18 cellular contexts compared by ENCODE assay signal in genomic region chr13:58884353-58884752, GRCh38.
A peak's percentile ranks its signal among the peaks of the same experiment; 100 is the strongest.
DNase-seq lines count a peak whose midpoint lies in the region; ATAC-seq, FAIRE-seq and TF ChIP-seq lines count a peak whose summit lies in the region.
"Had no signal": no experiment of that assay in that cellular context is flagged by ENCODE, and none has a peak within 500 bp of the region (broad histone marks: within the 10 kb centered on the region; RNA-seq: fewer than 3 reads in every experiment).

No MANE protein-coding gene starts in this region.

- no peak overlapping the region for H3K23ac ChIP-seq in mesenchymal stem cell (ENCODE audit: low read length in 2 of 2)

- H3K36me3 ChIP-seq in mesenchymal stem cell (ENCODE audit: control insufficient read depth in 1 of 2, insufficient read depth in 2 of 2, low read depth in 1 of 2, low read length in 2 of 2), result no peaks in the 10 kb centered on the region
- H3K36me3 ChIP-seq: BLaER1 had no signal

- no peak overlapping the region for H2BK15ac ChIP-seq in mesenchymal stem cell (ENCODE audit: low read depth, poor library complexity, severe bottlenecking)

- ATAC-seq in WTC11 (peak; percentile 78), GM19463 (IDR thresholded peaks at IDR 0.05; ENCODE audit: unreplicated experiment) (no peak), HG02840 (IDR thresholded peaks at IDR 0.05; ENCODE audit: low FRiP score, unreplicated experiment) (no peak)

- H3K4me2 ChIP-seq in mesenchymal stem cell (ENCODE audit: low read length, poor library complexity, severe bottlenecking), result peak overlapping the region; percentile 22
- H3K4me2 ChIP-seq: BLaER1 had no signal

- H3K4me3 Mint-ChIP-seq in WTC11, result no peak overlapping the region
- H3K4me3 Mint-ChIP-seq: CD8-positive, alpha-beta memory T cell had no signal

- DNase-seq in NCI-H82 (lab: John Stamatoyannopoulos, UW), result peak; percentile 60
- DNase-seq in NCI-H82 treated with DMSO at 0.1 percent for 48 hours (lab: John Stamatoyannopoulos, UW; ENCODE audit: unreplicated experiment), result no peak
- no peak for DNase-seq in WTC11 (ENCODE audit: low spot score)
- no peak for DNase-seq in mesenchymal stem cell
- no peak for DNase-seq in GM12892 (ENCODE audit: insufficient read length)
- DNase-seq in islet precursor cell, result no peak
- DNase-seq: 8988T; AML-193; Caco-2; CD8-positive, alpha-beta memory T cell; DND-41; GF-D8; GM23248; H7 had no signal

- no peak overlapping the region for H2BK12ac ChIP-seq in mesenchymal stem cell (ENCODE audit: low read length in 2 of 2)

- no peak overlapping the region for H4K8ac ChIP-seq in mesenchymal stem cell (ENCODE audit: low read length)

- H3K27ac ChIP-seq in mesenchymal stem cell (ENCODE audit: low read length, poor library complexity, severe bottlenecking), result no peak overlapping the region
- H3K27ac ChIP-seq: BLaER1, GM23248 had no signal

- no peaks in the 10 kb centered on the region; the same call in 1 of the 2 replicates for H3K27me3 Mint-ChIP-seq in WTC11 (ENCODE audit: low read depth)
- H3K27me3 Mint-ChIP-seq: CD8-positive, alpha-beta memory T cell had no signal

- H3K4me1 Mint-ChIP-seq in WTC11, result peaks cover 19% of the 10 kb centered on the region
- H3K4me1 Mint-ChIP-seq: CD8-positive, alpha-beta memory T cell had no signal

- FAIRE-seq in GM12892 (lab: Jason Lieb, UNC), result no peak
- FAIRE-seq: HTR-8/SVneo had no signal

- no peak overlapping the region for H4K91ac ChIP-seq in mesenchymal stem cell (ENCODE audit: low read length)

- TF ChIP-seq POLR2A in GM12892 (IDR thresholded peaks at IDR 0.05; ENCODE audit: low read depth, low read length), result no peak

- no peak overlapping the region for H2AFZ ChIP-seq in mesenchymal stem cell (ENCODE audit: low read depth, low read length)
- H2AFZ ChIP-seq: GM23248 had no signal

- POLR2A ChIA-PET in WTC11 (lab: Charles Lee), result no interaction called here

- no peak overlapping the region for H2AK5ac ChIP-seq in mesenchymal stem cell (ENCODE audit: low read length, severe bottlenecking)

- CTCF ChIA-PET in WTC11 (lab: Charles Lee), result interaction anchor here (1.6 kb wide), 1 partner anchor 41 kb away, joined by 3 read pairs; no protein-coding TSS in a partner anchor

- H3K9me3 ChIP-seq in mesenchymal stem cell (ENCODE audit: control insufficient read depth, low read length), result no peaks in the 10 kb centered on the region
- H3K9me3 ChIP-seq: BLaER1, Caco-2 had no signal

- H3K36me3 Mint-ChIP-seq in WTC11, result no peaks in the 10 kb centered on the region
- H3K36me3 Mint-ChIP-seq: CD8-positive, alpha-beta memory T cell had no signal

- no peaks in the 10 kb centered on the region for H3K9me3 Mint-ChIP-seq in WTC11

- H3K14ac ChIP-seq in mesenchymal stem cell (ENCODE audit: low read length in 2 of 2), result no peak overlapping the region

- H3K79me1 ChIP-seq in mesenchymal stem cell (replicated peaks; ENCODE audit: low read length, poor library complexity, severe bottlenecking), result no peaks in the 10 kb centered on the region

- no peak overlapping the region for H3K4me3 ChIP-seq in mesenchymal stem cell (ENCODE audit: insufficient read depth in 1 of 2, low read depth in 1 of 2, low read length in 2 of 2)
- H3K4me3 ChIP-seq: BLaER1, GM23248 had no signal

- H3K9ac ChIP-seq in mesenchymal stem cell (ENCODE audit: low read length), result no peak overlapping the region
- H3K9ac ChIP-seq: BLaER1, GM23248 had no signal

- H2BK5ac ChIP-seq in mesenchymal stem cell (ENCODE audit: low read depth, low read length, poor library complexity, severe bottlenecking), result no peak overlapping the region

- H3K4ac ChIP-seq in mesenchymal stem cell (ENCODE audit: low read depth in 1 of 2, low read length in 2 of 2), result no peak overlapping the region

- H3K18ac ChIP-seq in mesenchymal stem cell (ENCODE audit: low read depth in 1 of 2, low read length in 2 of 2), result no peak overlapping the region

- no peaks in the 10 kb centered on the region for H3K4me1 ChIP-seq in mesenchymal stem cell (ENCODE audit: control insufficient read depth, insufficient read depth, low read depth, low read length)
- H3K4me1 ChIP-seq: BLaER1, Caco-2 had no signal

- H3K27me3 ChIP-seq in mesenchymal stem cell (ENCODE audit: control insufficient read depth in 1 of 2, insufficient read depth in 1 of 2, low read length in 2 of 2), result no peaks in the 10 kb centered on the region
- H3K27me3 ChIP-seq: BLaER1 had no signal

- 60% methylated on average over 2 of the region's 2 CpGs for WGBS in mesenchymal stem cell

- H3K27ac Mint-ChIP-seq in WTC11, result 0 out of 2 replicates have a peak overlapping the region, but pooled peaks have one; percentile 34
- H3K27ac Mint-ChIP-seq: CD8-positive, alpha-beta memory T cell had no signal

- no peak for TF ChIP-seq CTCF in WTC11 (IDR thresholded peaks at IDR 0.05)

- no peak overlapping the region for H2BK120ac ChIP-seq in mesenchymal stem cell (ENCODE audit: low read depth, low read length)

TF ChIP-seq in WTC11, 78 proteins besides CTCF, POLR2A, EP300 and RAD21:
- TF ChIP-seq CREM (CRISPR knock-in tag; IDR thresholded peaks at IDR 0.05), result no peak
- TF ChIP-seq JAZF1 (CRISPR knock-in tag; IDR thresholded peaks at IDR 0.05), result no peak
- no peak for TF ChIP-seq TEAD4 (CRISPR knock-in tag; IDR thresholded peaks at IDR 0.05)
- TF ChIP-seq USF1 (CRISPR knock-in tag; IDR thresholded peaks at IDR 0.05), result no peak
- no peak for TF ChIP-seq ZNF121 (CRISPR knock-in tag; IDR thresholded peaks at IDR 0.05)
- TF ChIP-seq ZNF423 (CRISPR knock-in tag; IDR thresholded peaks at IDR 0.05), result no peak
- TF ChIP-seq FOXP1 (CRISPR knock-in tag; IDR thresholded peaks at IDR 0.05; ENCODE audit: borderline replicate concordance), result no peak
- no peak for TF ChIP-seq EMX1 (CRISPR knock-in tag; IDR thresholded peaks at IDR 0.05)
- TF ChIP-seq NR2C2 (CRISPR knock-in tag; IDR thresholded peaks at IDR 0.05), result no peak
- no peak for TF ChIP-seq ATF3 (CRISPR knock-in tag; conservative IDR thresholded peaks at IDR 0.05)
